In genomic region chr3:123026551-123027291, GRCh38 we compare ENCODE assay signal across 8 cellular contexts. TPM values are rescaled to one million over a fixed set of nuclear protein-coding genes. Genes with fewer than 3 reads are reported as not detected.
DNase-seq lines count a peak whose midpoint lies in the region; ATAC-seq, FAIRE-seq and TF ChIP-seq lines count a peak whose summit lies in the region.

No MANE protein-coding gene starts in this region.

- peaks cover 4% of the 10 kb centered on the region for H3K9me3 Mint-ChIP-seq in astrocyte (ENCODE audit: unreplicated experiment)
- H3K9me3 Mint-ChIP-seq in immature natural killer cell = no peaks in the 10 kb centered on the region

- H3K4me2 ChIP-seq in BLaER1 = peak overlapping the region; percentile 99
- H3K4me2 ChIP-seq in astrocyte (ENCODE audit: low read length) = peak overlapping the region; percentile 88

- peaks cover 65% of the 10 kb centered on the region for H3K27me3 Mint-ChIP-seq in astrocyte (ENCODE audit: low read depth, unreplicated experiment)
- H3K27me3 Mint-ChIP-seq in immature natural killer cell (ENCODE audit: low read depth in 3 of 3) = peaks cover 14 to 29% (median 20%) of the 10 kb centered on the region in 3 donors

- H3K36me3 ChIP-seq in BLaER1 (no peaks in the 10 kb centered on the region), astrocyte (ENCODE audit: insufficient read depth, low read length) (no peaks in the 10 kb centered on the region)

- H3K9ac ChIP-seq in BLaER1 = no peak overlapping the region
- H3K9ac ChIP-seq in astrocyte (ENCODE audit: low read length) = no peak overlapping the region

- no peaks in the 10 kb centered on the region for H3K79me2 ChIP-seq in astrocyte (ENCODE audit: insufficient read depth, low read length)

- peaks cover 9% of the 10 kb centered on the region for H3K36me3 Mint-ChIP-seq in astrocyte (ENCODE audit: low read depth, unreplicated experiment)
- H3K36me3 Mint-ChIP-seq in immature natural killer cell = no peaks in the 10 kb centered on the region

- peak overlapping the region; percentile 64 for H2AFZ ChIP-seq in astrocyte (ENCODE audit: low read depth, low read length)

- FAIRE-seq in astrocyte (lab: Jason Lieb, UNC) = no peak

- H4K20me1 ChIP-seq in BLaER1 (peaks cover 20% of the 10 kb centered on the region), astrocyte (ENCODE audit: insufficient read depth, low read length) (peaks cover 8% of the 10 kb centered on the region)

- H3K27ac Mint-ChIP-seq in astrocyte (ENCODE audit: unreplicated experiment) (no peak overlapping the region), immature natural killer cell (no peak overlapping the region)

- TF ChIP-seq CTCF in astrocyte (IDR thresholded peaks at IDR 0.05; ENCODE audit: insufficient read depth, low read depth, low read length) = no peak

- peaks cover 12% of the 10 kb centered on the region for H3K4me1 Mint-ChIP-seq in astrocyte (ENCODE audit: low read depth, unreplicated experiment)
- peaks cover 8 to 17% of the 10 kb centered on the region in 2 donors for H3K4me1 Mint-ChIP-seq in immature natural killer cell

- peaks cover 99% of the 10 kb centered on the region for H3K27me3 ChIP-seq in BLaER1
- peaks cover 94% of the 10 kb centered on the region for H3K27me3 ChIP-seq in astrocyte (ENCODE audit: insufficient read depth, low read length)

- ATAC-seq in GM21423 (IDR thresholded peaks at IDR 0.05; ENCODE audit: unreplicated experiment) (no peak), HG03175 (IDR thresholded peaks at IDR 0.05; ENCODE audit: unreplicated experiment) (no peak), HG03460 (IDR thresholded peaks at IDR 0.05; ENCODE audit: unreplicated experiment) (no peak)

- DNase-seq in HuH-7.5 (ENCODE audit: low spot score) = peak; percentile 63
- no peak for DNase-seq in astrocyte (ENCODE audit: low read depth)
- peak in 1 of 3 donors; percentile 3 for DNase-seq in immature natural killer cell
- peak; percentile 25 for DNase-seq in stimulated activated CD8-positive, alpha-beta memory T cell treated with anti-CD3 and anti-CD28 coated beads, Interleukin-4, amount 100 ng/mL, for 48 hours

- peak overlapping the region; percentile 81 for H3K4me3 Mint-ChIP-seq in astrocyte (ENCODE audit: unreplicated experiment)
- H3K4me3 Mint-ChIP-seq in immature natural killer cell = peak overlapping the region; percentile 39 to 68 (median 53)

- H3K9me3 ChIP-seq in BLaER1 = peaks cover 12% of the 10 kb centered on the region; the same call in 1 of the 2 replicates
- H3K9me3 ChIP-seq in astrocyte (ENCODE audit: insufficient read depth, low read depth, low read length) = peaks cover 4% of the 10 kb centered on the region

- H3K4me3 ChIP-seq in BLaER1 (peak overlapping the region; percentile 69), astrocyte (ENCODE audit: insufficient read depth, low read depth, low read length) (peak overlapping the region; percentile 40)

- H3K27ac ChIP-seq in BLaER1 (no peak overlapping the region), astrocyte (ENCODE audit: low read depth, low read length) (no peak overlapping the region)

- H3K4me1 ChIP-seq in BLaER1 (peaks cover 35% of the 10 kb centered on the region), astrocyte (ENCODE audit: insufficient read depth, low read length) (peaks cover 19% of the 10 kb centered on the region)

RNA-seq across cellular contexts. Expression of gene SEMA5B, which starts 0.8 kb away (rescaled TPM):
- 1.0 and 2.1 TPM in 2 replicates for total RNA-seq in astrocyte
- polyA plus RNA-seq in immature natural killer cell = not detected

RNA-seq across cellular contexts. Expression of gene PDIA5, which starts 40.1 kb away (rescaled TPM):
- total RNA-seq in astrocyte = 77.5 and 86.5 TPM in 2 replicates
- polyA plus RNA-seq in immature natural killer cell = 1 to 10 TPM in 1 of 3 donors, under 1 TPM in 1, not detected in 1; 0.74 to 1.3 TPM
